Comparison of ENCODE assay signal across 11 cellular contexts in the genomic region with DNA sequence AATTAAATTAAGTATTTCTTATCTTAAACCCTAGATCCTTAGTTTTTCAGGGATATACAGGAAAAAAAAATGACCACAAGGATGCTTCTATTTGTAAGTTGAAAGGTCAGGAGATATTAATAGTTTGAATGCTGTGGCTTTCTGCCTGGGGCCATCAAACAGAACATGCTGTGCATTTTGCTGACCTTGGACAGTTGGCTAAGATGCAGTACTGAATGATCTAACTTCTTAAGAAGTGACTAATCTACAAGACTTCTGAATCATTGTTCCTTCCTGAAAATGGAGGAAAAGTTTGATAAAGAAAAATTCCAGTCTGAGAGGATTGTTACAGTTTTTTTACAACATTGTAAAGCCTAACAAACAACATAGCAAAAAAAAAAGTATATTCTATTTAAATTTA.
A peak's percentile ranks its signal among the peaks of the same experiment; 100 is the strongest.
DNase-seq lines count a peak whose midpoint lies in the region; ATAC-seq, FAIRE-seq and TF ChIP-seq lines count a peak whose summit lies in the region.
"Had no signal": no experiment of that assay in that cellular context is flagged by ENCODE, and none has a peak within 500 bp of the region (broad histone marks: within the 10 kb centered on the region; RNA-seq: fewer than 3 reads in every experiment).

No MANE protein-coding gene starts in this region.

- peak; percentile 81 for FAIRE-seq in endothelial cell of umbilical vein (lab: Jason Lieb, UNC)
- FAIRE-seq: GM19239 had no signal

- TF ChIP-seq CTCF in endothelial cell of umbilical vein (IDR thresholded peaks at IDR 0.05; ENCODE audit: extremely low read depth in 1 of 2, insufficient read depth in 1 of 2, low read depth in 1 of 2, low read length in 2 of 2) (no peak), progenitor cell of endocrine pancreas (IDR thresholded peaks at IDR 0.05; ENCODE audit: unreplicated experiment) (no peak)

- H4K8ac ChIP-seq in mesenchymal stem cell (ENCODE audit: low read length): no peak overlapping the region

- no peak overlapping the region for H3K4me3 Mint-ChIP-seq in progenitor cell of endocrine pancreas (ENCODE audit: low read depth)
- H3K4me3 Mint-ChIP-seq: activated T-cell treated with anti-CD3 and anti-CD28 coated beads, Interleukin-2, amount 50 U/mL, for 24 hours had no signal

- peak; percentile 52 for TF ChIP-seq POLR2A in endothelial cell of umbilical vein (IDR thresholded peaks at IDR 0.05; ENCODE audit: low read depth, low read length)

- intact Hi-C loops in endothelial cell of umbilical vein (cut with micrococcal nuclease): loop anchor here (1.0 to 5.0 kb wide), 9 partner anchors 12 to 379 kb away; partner anchors contain the start of gene PGRMC2

- H3K9me1 ChIP-seq in endothelial cell of umbilical vein (replicated peaks; ENCODE audit: control insufficient read depth, extremely low read depth, insufficient read depth, low read length): no peaks in the 10 kb centered on the region

- H3K27ac ChIP-seq in endothelial cell of umbilical vein (ENCODE audit: insufficient read depth, low read depth, low read length) (peak overlapping the region; percentile 80), mesenchymal stem cell (ENCODE audit: low read length, poor library complexity, severe bottlenecking) (no peak overlapping the region)

- H3K4me3 ChIP-seq in endothelial cell of umbilical vein (replicated peaks in 1 of 3; ENCODE audit: insufficient read depth in 1 of 3, low read depth in 1 of 3, low read length in 3 of 3): no peak overlapping the region
- H3K4me3 ChIP-seq in mesenchymal stem cell (ENCODE audit: insufficient read depth in 1 of 2, low read depth in 1 of 2, low read length in 2 of 2): no peak overlapping the region

- no peak overlapping the region for H2AK5ac ChIP-seq in mesenchymal stem cell (ENCODE audit: low read length, severe bottlenecking)

- no peaks in the 10 kb centered on the region for H3K36me3 Mint-ChIP-seq in progenitor cell of endocrine pancreas (ENCODE audit: insufficient read depth)

- H3K79me1 ChIP-seq in mesenchymal stem cell (replicated peaks; ENCODE audit: low read length, poor library complexity, severe bottlenecking): peaks cover 1% of the 10 kb centered on the region

- H3K79me2 ChIP-seq in endothelial cell of umbilical vein (ENCODE audit: control insufficient read depth, insufficient read depth, low read length): no peaks in the 10 kb centered on the region

- H3K9me3 ChIP-seq in endothelial cell of umbilical vein (replicated peaks; ENCODE audit: control insufficient read depth, insufficient read depth, low read length): no peaks in the 10 kb centered on the region
- H3K9me3 ChIP-seq in mesenchymal stem cell (ENCODE audit: control insufficient read depth, low read length): no peaks in the 10 kb centered on the region

- H2BK5ac ChIP-seq in mesenchymal stem cell (ENCODE audit: low read depth, low read length, poor library complexity, severe bottlenecking): no peak overlapping the region

- H3K9ac ChIP-seq in endothelial cell of umbilical vein (replicated peaks; ENCODE audit: extremely low read depth, insufficient read depth, low read length): peak overlapping the region; percentile 43
- H3K9ac ChIP-seq in mesenchymal stem cell (ENCODE audit: low read length): peak overlapping the region; percentile 55

- peaks cover 10% of the 10 kb centered on the region for H3K4me1 Mint-ChIP-seq in progenitor cell of endocrine pancreas (ENCODE audit: low read depth)

- H2AFZ ChIP-seq in endothelial cell of umbilical vein (ENCODE audit: low read depth, low read length) (no peak overlapping the region), mesenchymal stem cell (ENCODE audit: low read depth, low read length) (no peak overlapping the region)

- no peaks in the 10 kb centered on the region for H3K27me3 Mint-ChIP-seq in progenitor cell of endocrine pancreas

- H3K4me2 ChIP-seq in endothelial cell of umbilical vein (ENCODE audit: insufficient read depth, low read length) (peak overlapping the region; percentile 45), mesenchymal stem cell (ENCODE audit: low read length, poor library complexity, severe bottlenecking) (no peak overlapping the region)

- dilution Hi-C loops in endothelial cell of umbilical vein (cut with MboI; ENCODE audit: extremely low pct_ligation_motif_present, low sequenced_read_pairs): no loop called here

- H3K27ac Mint-ChIP-seq in progenitor cell of endocrine pancreas: no peak overlapping the region
- H3K27ac Mint-ChIP-seq: activated T-cell treated with anti-CD3 and anti-CD28 coated beads, Interleukin-2, amount 50 U/mL, for 24 hours had no signal

- BruUV-seq in endothelial cell of umbilical vein (replicated peaks; lab: Mats Ljungman, UMichigan): no TSS peak

- H3K9me3 Mint-ChIP-seq in progenitor cell of endocrine pancreas (ENCODE audit: low read depth): no peaks in the 10 kb centered on the region
- H3K9me3 Mint-ChIP-seq: activated T-cell treated with anti-CD3 and anti-CD28 coated beads, Interleukin-2, amount 50 U/mL, for 24 hours had no signal

- peaks cover 44% of the 10 kb centered on the region for H3K4me1 ChIP-seq in endothelial cell of umbilical vein (ENCODE audit: control insufficient read depth, extremely low read depth, insufficient read depth, low read length)
- H3K4me1 ChIP-seq in mesenchymal stem cell (ENCODE audit: control insufficient read depth, insufficient read depth, low read depth, low read length): peaks cover 11% of the 10 kb centered on the region

- POLR2A ChIA-PET in endothelial cell of umbilical vein (lab: Charles Lee): interaction anchor here (0.5 kb wide), 1 partner anchor 18 kb away, joined by 3 read pairs; no protein-coding TSS in a partner anchor

- no peak overlapping the region for H3K4ac ChIP-seq in mesenchymal stem cell (ENCODE audit: low read depth in 1 of 2, low read length in 2 of 2)

- no peak overlapping the region for H3K14ac ChIP-seq in mesenchymal stem cell (ENCODE audit: low read length in 2 of 2)

- H2BK12ac ChIP-seq in mesenchymal stem cell (ENCODE audit: low read length in 2 of 2): no peak overlapping the region

- H3K23ac ChIP-seq in mesenchymal stem cell (ENCODE audit: low read length in 2 of 2): no peak overlapping the region

- H3K36me3 ChIP-seq in endothelial cell of umbilical vein (ENCODE audit: control insufficient read depth in 2 of 2, extremely low read depth in 1 of 2, insufficient read depth in 2 of 2, low read length in 2 of 2): no peaks in the 10 kb centered on the region
- H3K36me3 ChIP-seq in mesenchymal stem cell (ENCODE audit: control insufficient read depth in 1 of 2, insufficient read depth in 2 of 2, low read depth in 1 of 2, low read length in 2 of 2): no peaks in the 10 kb centered on the region

- H3K27me3 ChIP-seq in endothelial cell of umbilical vein (ENCODE audit: control insufficient read depth in 2 of 2, insufficient read depth in 2 of 2, low read length in 2 of 2) (no peaks in the 10 kb centered on the region), mesenchymal stem cell (ENCODE audit: control insufficient read depth in 1 of 2, insufficient read depth in 1 of 2, low read length in 2 of 2) (no peaks in the 10 kb centered on the region)

- no peak overlapping the region for H2BK120ac ChIP-seq in mesenchymal stem cell (ENCODE audit: low read depth, low read length)

- no peak for ATAC-seq in GM19463 (IDR thresholded peaks at IDR 0.05; ENCODE audit: unreplicated experiment)

- H2BK15ac ChIP-seq in mesenchymal stem cell (ENCODE audit: low read depth, poor library complexity, severe bottlenecking): no peak overlapping the region

- no peak overlapping the region for H4K91ac ChIP-seq in mesenchymal stem cell (ENCODE audit: low read length)

- H3K18ac ChIP-seq in mesenchymal stem cell (ENCODE audit: low read depth in 1 of 2, low read length in 2 of 2): no peak overlapping the region

- no peaks in the 10 kb centered on the region for H4K20me1 ChIP-seq in endothelial cell of umbilical vein (replicated peaks; ENCODE audit: control insufficient read depth, extremely low read depth, insufficient read depth, low read length)

- DNase-seq in AG08395 (ENCODE audit: low spot score) (peak; percentile 84), NCI-H69 (lab: John Stamatoyannopoulos, UW) (peak; percentile 2), endothelial cell of umbilical vein (ENCODE audit: low read depth, low spot score) (peak; percentile 95), mesenchymal stem cell (peak; percentile 92), NCI-H1417 treated with DMSO at 0.1 percent for 48 hours (lab: John Stamatoyannopoulos, UW) (no peak), progenitor cell of endocrine pancreas (ENCODE audit: low spot score, unreplicated experiment) (no peak), SKM-1 (lab: John Stamatoyannopoulos, UW; ENCODE audit: unreplicated experiment) (no peak)
- DNase-seq: activated T-cell treated with anti-CD3 and anti-CD28 coated beads, Interleukin-2, amount 50 U/mL, for 24 hours; Calu3 had no signal

- CTCF ChIA-PET in endothelial cell of umbilical vein (lab: Charles Lee): interaction anchor here (1.7 to 5.1 kb wide), 2 partner anchors 117 to 118 kb away, joined by 6 to 47 read pairs; no protein-coding TSS in a partner anchor

TF ChIP-seq in endothelial cell of umbilical vein, 7 proteins besides CTCF, POLR2A, EP300 and RAD21:
- TF ChIP-seq JUN (IDR thresholded peaks at IDR 0.05; ENCODE audit: borderline replicate concordance, insufficient read depth, insufficient read length, low read depth): peak; percentile 96
- peak; percentile 81 for TF ChIP-seq GATA2 (IDR thresholded peaks at IDR 0.05; ENCODE audit: insufficient read depth, insufficient read length, low read depth, low read length)
- peak; percentile 84 for TF ChIP-seq POLR2AphosphoS5 (IDR thresholded peaks at IDR 0.05; ENCODE audit: insufficient read depth, low read depth, low read length)
- TF ChIP-seq, protein P1, sequence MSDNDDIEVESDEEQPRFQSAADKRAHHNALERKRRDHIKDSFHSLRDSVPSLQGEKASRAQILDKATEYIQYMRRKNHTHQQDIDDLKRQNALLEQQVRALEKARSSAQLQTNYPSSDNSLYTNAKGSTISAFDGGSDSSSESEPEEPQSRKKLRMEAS (IDR thresholded peaks at IDR 0.05; ENCODE audit: insufficient read depth, insufficient read length): no peak
- TF ChIP-seq EZH2 (IDR thresholded peaks at IDR 0.05; ENCODE audit: borderline replicate concordance, low read depth, low read length, severe bottlenecking): no peak
- no peak for TF ChIP-seq MYC (IDR thresholded peaks at IDR 0.05; ENCODE audit: low read depth, low read length)
- TF ChIP-seq FOS (IDR thresholded peaks at IDR 0.05; ENCODE audit: borderline replicate concordance, insufficient read depth, low read length): peak; percentile 93

Comparison
In these comparisons a context has a peak if more than half of its experiments do, and no peak if none do; other contexts are left out.
1. DNase-seq: peak in AG08395 (single experiment), NCI-H69 (single experiment), endothelial cell of umbilical vein (single experiment) and mesenchymal stem cell (single experiment); none in NCI-H1417 treated with DMSO at 0.1 percent for 48 hours (single experiment), progenitor cell of endocrine pancreas (single experiment) and SKM-1 (single experiment).